23 cellular contexts compared by ENCODE assay signal in the genomic region with DNA sequence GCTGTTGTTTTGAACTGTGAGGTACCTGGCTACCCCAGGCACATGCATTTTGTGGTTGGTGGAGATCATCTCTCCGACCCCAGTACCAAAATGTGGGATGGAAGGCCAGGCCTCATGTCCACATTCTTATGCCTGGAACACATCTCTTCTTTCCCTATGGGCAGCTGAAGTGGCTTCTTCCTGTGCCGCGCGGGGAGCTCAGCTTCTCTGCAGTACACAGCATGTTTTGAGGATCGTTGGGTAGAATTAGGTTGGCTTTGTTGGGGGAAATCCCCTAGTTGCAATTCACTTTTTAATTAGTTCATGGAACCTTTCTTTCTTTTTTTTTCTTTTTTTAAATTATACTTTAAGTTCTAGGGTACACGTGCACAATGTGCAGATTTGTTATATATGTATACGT.
DNase-seq lines count a peak whose midpoint lies in the region; ATAC-seq and TF ChIP-seq lines count a peak whose summit lies in the region.
"Had no signal": no experiment of that assay in that cellular context is flagged by ENCODE, and none has a peak within 500 bp of the region (broad histone marks: within the 10 kb centered on the region; RNA-seq: fewer than 3 reads in every experiment).

No MANE protein-coding gene starts in this region.

- no peak overlapping the region for H3K23ac ChIP-seq in mesenchymal stem cell (ENCODE audit: low read length in 2 of 2)

- H3K9ac ChIP-seq in BLaER1 treated with 17β-estradiol and CSF1 and Interleukin-3, amounts not matched to agents 10 nM and 100 nM = no peak overlapping the region
- H3K9ac ChIP-seq in DND-41 (ENCODE audit: low read depth, low read length) = no peak overlapping the region
- no peak overlapping the region for H3K9ac ChIP-seq in mesenchymal stem cell (ENCODE audit: low read length)

- peaks cover 43% of the 10 kb centered on the region for H3K79me1 ChIP-seq in mesenchymal stem cell (replicated peaks; ENCODE audit: low read length, poor library complexity, severe bottlenecking)

- no peak for TF ChIP-seq CTCF in DND-41 (IDR thresholded peaks at IDR 0.05; ENCODE audit: borderline replicate concordance, extremely low read depth, low read length, poor library complexity, severe bottlenecking)
- no peak for TF ChIP-seq CTCF in sigmoid colon (IDR thresholded peaks at IDR 0.05)

- peaks cover 41% of the 10 kb centered on the region for H3K4me1 Mint-ChIP-seq in T-helper 17 cell

- H3K27me3 Mint-ChIP-seq in T-helper 17 cell = no peaks in the 10 kb centered on the region
- H3K27me3 Mint-ChIP-seq: CD4-positive, alpha-beta memory T cell had no signal

- 25% methylated on average over 1 of the region's 7 CpGs for WGBS in mesenchymal stem cell
- WGBS in sigmoid colon, 2 donors = 79 to 94% methylated on average over 7 of the region's 7 CpGs

- TF ChIP-seq EP300 in sigmoid colon (IDR thresholded peaks at IDR 0.05) = no peak

- H2AFZ ChIP-seq in DND-41 (ENCODE audit: low read depth, low read length) = no peak overlapping the region
- no peak overlapping the region for H2AFZ ChIP-seq in mesenchymal stem cell (ENCODE audit: low read depth, low read length)

- H3K14ac ChIP-seq in mesenchymal stem cell (ENCODE audit: low read length in 2 of 2) = no peak overlapping the region

- H2BK120ac ChIP-seq in mesenchymal stem cell (ENCODE audit: low read depth, low read length) = no peak overlapping the region

- no peak overlapping the region for H4K8ac ChIP-seq in mesenchymal stem cell (ENCODE audit: low read length)

- peak overlapping the region in 6 of 11 experiments; percentile 11 to 68 (median 38); a peak in 10 of 22 replicates for H3K4me2 ChIP-seq in BLaER1 treated with 17β-estradiol and CSF1 and Interleukin-3, amounts not matched to agents 10 nM and 100 nM
- H3K4me2 ChIP-seq in DND-41 (ENCODE audit: insufficient read depth, low read length) = no peak overlapping the region
- no peak overlapping the region for H3K4me2 ChIP-seq in mesenchymal stem cell (ENCODE audit: low read length, poor library complexity, severe bottlenecking)

- no peak overlapping the region for H2BK12ac ChIP-seq in mesenchymal stem cell (ENCODE audit: low read length in 2 of 2)

- H2AK5ac ChIP-seq in mesenchymal stem cell (ENCODE audit: low read length, severe bottlenecking) = no peak overlapping the region

- H2BK15ac ChIP-seq in mesenchymal stem cell (ENCODE audit: low read depth, poor library complexity, severe bottlenecking) = no peak overlapping the region

- no peak for TF ChIP-seq POLR2A in sigmoid colon (IDR thresholded peaks at IDR 0.05)

- H4K91ac ChIP-seq in mesenchymal stem cell (ENCODE audit: low read length) = no peak overlapping the region

- DNase-seq in DND-41 (no peak), T-helper 17 cell (no peak), mesenchymal stem cell (peak; percentile 41), NCI-H1105 treated with DMSO at 0.1 percent for 48 hours (lab: John Stamatoyannopoulos, UW) (no peak), SK-N-DZ (ENCODE audit: low spot score) (no peak), sigmoid colon (no peak), SJCRH30 (no peak)
- DNase-seq: BE2C; Calu3; CD4-positive, alpha-beta memory T cell; GDM1; MM.1S; NCI-H1048; NCI-H1436; NCI-H1930; NCI-H748 treated with DMSO at 0.1 percent for 48 hours; NK-92 treated with Interleukin-12 subunit alpha and Interleukin-12 subunit beta, amount 100 ng/mL, for 24 hours; OCI-M1 had no signal

- H3K27ac ChIP-seq in BLaER1 treated with 17β-estradiol and CSF1 and Interleukin-3, amounts not matched to agents 10 nM and 100 nM = no peak overlapping the region
- H3K27ac ChIP-seq in DND-41 (ENCODE audit: low read length) (peak overlapping the region; percentile 60), mesenchymal stem cell (ENCODE audit: low read length, poor library complexity, severe bottlenecking) (no peak overlapping the region), sigmoid colon (no peak overlapping the region), SJCRH30 (no peak overlapping the region)
- H3K27ac ChIP-seq: HL-60 had no signal

- no peaks in the 10 kb centered on the region for H3K27me3 ChIP-seq in BLaER1 treated with 17β-estradiol and CSF1 and Interleukin-3, amounts not matched to agents 10 nM and 100 nM
- H3K27me3 ChIP-seq in DND-41 (ENCODE audit: insufficient read depth, low read length, poor library complexity) (no peaks in the 10 kb centered on the region), mesenchymal stem cell (ENCODE audit: control insufficient read depth in 1 of 2, insufficient read depth in 1 of 2, low read length in 2 of 2) (peaks cover 0 to 16% of the 10 kb centered on the region in 2 experiments), sigmoid colon (no peaks in the 10 kb centered on the region), SJCRH30 (no peaks in the 10 kb centered on the region)
- H3K27me3 ChIP-seq: BE2C had no signal

- peaks cover 0 to 61% (median 0%) of the 10 kb centered on the region in 11 experiments; a peak in 4 of 22 replicates for H4K20me1 ChIP-seq in BLaER1 treated with 17β-estradiol and CSF1 and Interleukin-3, amounts not matched to agents 10 nM and 100 nM
- H4K20me1 ChIP-seq in DND-41 (ENCODE audit: insufficient read depth, low read length) = peaks cover 13% of the 10 kb centered on the region

- H3K4me1 ChIP-seq in BLaER1 treated with 17β-estradiol and CSF1 and Interleukin-3, amounts not matched to agents 10 nM and 100 nM = peaks cover 14 to 96% (median 83%) of the 10 kb centered on the region in 10 experiments
- peaks cover 94% of the 10 kb centered on the region for H3K4me1 ChIP-seq in DND-41 (ENCODE audit: insufficient read depth, low read length)
- peaks cover 5% of the 10 kb centered on the region for H3K4me1 ChIP-seq in mesenchymal stem cell (ENCODE audit: control insufficient read depth, insufficient read depth, low read depth, low read length)
- no peaks in the 10 kb centered on the region for H3K4me1 ChIP-seq in sigmoid colon
- H3K4me1 ChIP-seq in SJCRH30 = no peaks in the 10 kb centered on the region

- no peak overlapping the region for H3K4ac ChIP-seq in mesenchymal stem cell (ENCODE audit: low read depth in 1 of 2, low read length in 2 of 2)

- H2BK5ac ChIP-seq in mesenchymal stem cell (ENCODE audit: low read depth, low read length, poor library complexity, severe bottlenecking) = no peak overlapping the region

- H3K36me3 ChIP-seq in BLaER1 treated with 17β-estradiol and CSF1 and Interleukin-3, amounts not matched to agents 10 nM and 100 nM = peaks cover 0 to 69% (median 10%) of the 10 kb centered on the region in 11 experiments; a peak in 11 of 22 replicates
- H3K36me3 ChIP-seq in DND-41 (ENCODE audit: insufficient read depth, low read length) (peaks cover 79% of the 10 kb centered on the region), mesenchymal stem cell (ENCODE audit: control insufficient read depth in 1 of 2, insufficient read depth in 2 of 2, low read depth in 1 of 2, low read length in 2 of 2) (peaks cover 0 to 3% of the 10 kb centered on the region in 2 experiments), sigmoid colon (no peaks in the 10 kb centered on the region), SJCRH30 (0 out of 2 replicates have a peak, but pooled peaks cover 2% of the 10 kb centered on the region)
- H3K36me3 ChIP-seq: BE2C had no signal

- intact Hi-C loops in sigmoid colon (cut with DNase I) = no loop called here

- no peak overlapping the region for H3K18ac ChIP-seq in mesenchymal stem cell (ENCODE audit: low read depth in 1 of 2, low read length in 2 of 2)

- H3K79me2 ChIP-seq in DND-41 (ENCODE audit: insufficient read depth, low read length) = peaks cover 96% of the 10 kb centered on the region

- peak overlapping the region; percentile 63 for H3K27ac Mint-ChIP-seq in T-helper 17 cell

- H3K4me3 ChIP-seq in BLaER1 treated with 17β-estradiol and CSF1 and Interleukin-3, amounts not matched to agents 10 nM and 100 nM = no peak overlapping the region
- H3K4me3 ChIP-seq in DND-41 (ENCODE audit: low read depth in 1 of 2, low read length in 2 of 2) (no peak overlapping the region), mesenchymal stem cell (ENCODE audit: insufficient read depth in 1 of 2, low read depth in 1 of 2, low read length in 2 of 2) (no peak overlapping the region), sigmoid colon (no peak overlapping the region), SJCRH30 (no peak overlapping the region)
- H3K4me3 ChIP-seq: K562 had no signal

- H3K9me3 ChIP-seq in BLaER1 treated with 17β-estradiol and CSF1 and Interleukin-3, amounts not matched to agents 10 nM and 100 nM (replicated peaks in 1 of 11) = no peaks in the 10 kb centered on the region
- H3K9me3 ChIP-seq in DND-41 (ENCODE audit: insufficient read depth, low read length, severe bottlenecking) (no peaks in the 10 kb centered on the region), T-helper 17 cell (ENCODE audit: control insufficient read depth, low read length, poor library complexity, severe bottlenecking) (no peaks in the 10 kb centered on the region), mesenchymal stem cell (ENCODE audit: control insufficient read depth, low read length) (no peaks in the 10 kb centered on the region), sigmoid colon (no peaks in the 10 kb centered on the region), SJCRH30 (replicated peaks) (no peaks in the 10 kb centered on the region)
- H3K9me3 ChIP-seq: BE2C had no signal

- H3K36me3 Mint-ChIP-seq in T-helper 17 cell (ENCODE audit: low read depth) = peaks cover 3% of the 10 kb centered on the region

- peak overlapping the region; percentile 2 for H3K4me3 Mint-ChIP-seq in T-helper 17 cell

- ATAC-seq in DND-41 (ENCODE audit: insufficient read depth, low read depth) (no peak), T-helper 17 cell (no peak)
- ATAC-seq: HepG2, K562, Right ventricle myocardium inferior had no signal

Comparison
In these comparisons a context has a peak if more than half of its experiments do, and no peak if none do; other contexts are left out.
1. H3K4me2 ChIP-seq: peak in BLaER1 treated with 17β-estradiol and CSF1 and Interleukin-3, amounts not matched to agents 10 nM and 100 nM (6 of 11); none in DND-41 (single experiment) and mesenchymal stem cell (single experiment).